Comparison of ENCODE assay signal across 8 cellular contexts in the genomic region with DNA sequence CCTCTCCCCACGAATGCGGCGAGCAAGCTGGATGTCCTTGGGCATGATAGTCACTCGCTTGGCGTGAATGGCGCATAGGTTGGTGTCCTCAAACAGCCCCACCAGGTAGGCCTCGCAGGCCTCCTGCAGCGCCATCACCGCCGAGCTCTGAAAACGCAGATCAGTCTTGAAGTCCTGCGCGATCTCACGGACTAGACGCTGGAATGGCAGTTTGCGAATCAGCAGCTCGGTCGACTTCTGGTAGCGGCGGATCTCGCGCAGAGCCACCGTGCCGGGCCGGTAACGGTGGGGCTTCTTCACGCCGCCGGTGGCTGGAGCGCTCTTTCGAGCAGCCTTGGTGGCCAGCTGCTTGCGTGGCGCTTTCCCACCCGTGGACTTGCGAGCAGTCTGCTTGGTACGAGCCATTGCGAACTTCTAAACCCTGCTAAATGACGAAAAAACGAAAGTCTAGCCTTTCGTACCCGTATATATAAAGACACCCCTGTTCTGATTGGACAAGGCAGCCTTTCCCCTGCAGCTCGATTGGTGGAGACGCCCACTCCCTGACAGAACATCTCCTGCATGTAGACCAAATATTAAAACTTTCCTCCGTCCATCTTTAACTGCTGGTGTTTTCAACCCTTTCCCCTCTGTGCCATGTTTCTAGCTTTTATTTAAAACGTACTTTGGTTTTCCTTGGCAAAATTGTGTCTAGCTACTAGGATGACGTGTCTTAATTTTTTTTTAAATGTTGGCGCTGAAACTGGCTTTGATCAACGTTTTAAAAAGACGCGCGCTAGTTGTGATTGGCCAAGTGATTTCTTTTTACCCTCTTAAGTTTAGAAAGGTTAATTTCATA.
DNase-seq lines count a peak whose midpoint lies in the region; ATAC-seq and TF ChIP-seq lines count a peak whose summit lies in the region.

No MANE protein-coding gene starts in this region.

- peak overlapping the region; percentile 63 for H3K4me3 ChIP-seq in A673 (ENCODE audit: low read depth, low read length, poor library complexity, severe bottlenecking)

- POLR2A ChIA-PET in A673 (lab: Charles Lee; ENCODE audit: low non-redundant PET) (interaction anchor here (0.6 to 5.4 kb wide), 8 partner anchors 9 to 164 kb away, joined by 3 to 85 read pairs (median 13); a partner anchor contains a TSS), activated B cell treated with CpG ODN at 0.5 μM for 24 hours (lab: Charles Lee) (interaction anchor here (0.9 to 20.1 kb wide), 42 partner anchors 8 to 1697 kb away, joined by 3 to 1229 read pairs (median 38); a partner anchor contains a TSS)

- peak; percentile 96 for DNase-seq in A673 (ENCODE audit: low spot score)
- DNase-seq in NCI-H2171 treated with DMSO at 0.1 percent for 48 hours (lab: John Stamatoyannopoulos, UW), result peak; percentile 96
- peak; percentile 63 for DNase-seq in activated B cell treated with CpG ODN at 0.5 μM for 24 hours
- no peak for DNase-seq in chondrocyte (ENCODE audit: low spot score)
- DNase-seq in kidney glomerular epithelial cell (lab: John Stamatoyannopoulos, UW), result peak; percentile 77
- peak; percentile 81 for DNase-seq in stimulated activated CD4-positive, alpha-beta T cell treated with anti-CD3 and anti-CD28 coated beads, Interleukin-15, amount 100 ng/mL, for 24 hours

- peak overlapping the region; percentile 93 for H3K4me3 Mint-ChIP-seq in activated B cell treated with CpG ODN at 0.5 μM for 24 hours
- H3K4me3 Mint-ChIP-seq in chondrocyte (ENCODE audit: unreplicated experiment), result peak overlapping the region; percentile 83

- H3K27ac Mint-ChIP-seq in activated B cell treated with CpG ODN at 0.5 μM for 24 hours (peak overlapping the region; percentile 96), chondrocyte (ENCODE audit: unreplicated experiment) (peak overlapping the region; percentile 96)

- no peaks in the 10 kb centered on the region for H3K36me3 ChIP-seq in A673 (ENCODE audit: insufficient read depth, low read length, poor library complexity, severe bottlenecking)

- no peaks in the 10 kb centered on the region for H3K4me1 ChIP-seq in A673 (ENCODE audit: insufficient read depth, low read length, poor library complexity, severe bottlenecking)

- peak overlapping the region; percentile 87 for H3K27ac ChIP-seq in A673 (ENCODE audit: low read depth, low read length, poor library complexity, severe bottlenecking)

- H3K9me3 Mint-ChIP-seq in activated B cell treated with CpG ODN at 0.5 μM for 24 hours (no peaks in the 10 kb centered on the region), chondrocyte (ENCODE audit: low read depth) (no peaks in the 10 kb centered on the region)

- H3K27me3 Mint-ChIP-seq in activated B cell treated with CpG ODN at 0.5 μM for 24 hours, result no peaks in the 10 kb centered on the region
- H3K27me3 Mint-ChIP-seq in chondrocyte (ENCODE audit: low read depth), result no peaks in the 10 kb centered on the region

- H3K4me1 Mint-ChIP-seq in activated B cell treated with CpG ODN at 0.5 μM for 24 hours (peaks cover 52% of the 10 kb centered on the region), chondrocyte (ENCODE audit: low read depth) (peaks cover 48% of the 10 kb centered on the region)

- CTCF ChIA-PET in A673 (lab: Charles Lee), result interaction anchor here (1.5 kb wide), 1 partner anchor 21 kb away, joined by 6 read pairs; no protein-coding TSS in a partner anchor
- CTCF ChIA-PET in activated B cell treated with CpG ODN at 0.5 μM for 24 hours (lab: Charles Lee), result interaction anchor here (1.1 to 2.6 kb wide), 5 partner anchors 8 to 39 kb away, joined by 4 to 12 read pairs (median 4); a partner anchor contains a TSS

- intact Hi-C loops in A673 (cut with micrococcal nuclease; ENCODE audit: unreplicated experiment) (loop anchor here (5.0 kb wide), 1 partner anchor 75 kb away; a partner anchor contains a TSS), activated B cell treated with CpG ODN at 0.5 μM for 24 hours (cut with micrococcal nuclease) (loop anchor here (1.0 to 10.0 kb wide), 7 partner anchors 7 to 1938 kb away; a partner anchor contains a TSS)

- no peak for TF ChIP-seq CTCF in A673 (conservative IDR thresholded peaks at IDR 0.05; ENCODE audit: low read depth, low read length)
- no peak for TF ChIP-seq CTCF in activated B cell treated with CpG ODN at 0.5 μM for 24 hours (IDR thresholded peaks at IDR 0.05)
- peak; percentile 30 for TF ChIP-seq CTCF in chondrocyte (IDR thresholded peaks at IDR 0.05)

- ATAC-seq in GM18508 (IDR thresholded peaks at IDR 0.05; ENCODE audit: insufficient read depth, unreplicated experiment), result peak; percentile 28
- ATAC-seq in HG03066 (IDR thresholded peaks at IDR 0.05; ENCODE audit: low read depth, unreplicated experiment), result peak; percentile 34
- peak; percentile 53 for ATAC-seq in activated B cell treated with CpG ODN at 0.5 μM for 24 hours (ENCODE audit: low read depth)

- no peaks in the 10 kb centered on the region for H3K9me3 ChIP-seq in A673 (ENCODE audit: low read depth, low read length, poor library complexity, severe bottlenecking)

- BruUV-seq in A673 (replicated peaks; lab: Mats Ljungman, UMichigan), result TSS peak; percentile 74

- H3K27me3 ChIP-seq in A673 (replicated peaks; ENCODE audit: insufficient read depth, low read depth, low read length, poor library complexity), result no peaks in the 10 kb centered on the region

- H3K36me3 Mint-ChIP-seq in activated B cell treated with CpG ODN at 0.5 μM for 24 hours (ENCODE audit: low read depth) (peaks cover 35% of the 10 kb centered on the region), chondrocyte (ENCODE audit: low read depth) (no peaks in the 10 kb centered on the region)
